Comparison of ENCODE assay signal across 22 cellular contexts in genomic region chr21:31503467-31503866, GRCh38.
DNase-seq lines count a peak whose midpoint lies in the region; ATAC-seq, FAIRE-seq and TF ChIP-seq lines count a peak whose summit lies in the region.
"Had no signal": no experiment of that assay in that cellular context is flagged by ENCODE, and none has a peak within 500 bp of the region (broad histone marks: within the 10 kb centered on the region; RNA-seq: fewer than 3 reads in every experiment).

No MANE protein-coding gene starts in this region.

- H3K9ac ChIP-seq in HepG2 (ENCODE audit: insufficient read depth, low read depth, low read length) = no peak overlapping the region
- H3K9ac ChIP-seq: BLaER1 had no signal

- TF ChIP-seq RAD21 in HepG2 (CRISPR knock-in tag; IDR thresholded peaks at IDR 0.05) = no peak

- no TSS peak for BruUV-seq in HepG2 (replicated peaks; lab: Mats Ljungman, UMichigan)

- intact Hi-C loops in HepG2 (cut with micrococcal nuclease; ENCODE audit: unreplicated experiment) = loop anchor here (10.0 kb wide), 1 partner anchor 911 kb away; the partner anchor contains the start of gene EVA1C
- intact Hi-C loops in right lobe of liver (cut with DNase I) = no loop called here
- intact Hi-C loops in esophagus squamous epithelium (cut with DNase I) = no loop called here

- H3K27me3 ChIP-seq in HepG2 (ENCODE audit: control insufficient read depth in 1 of 2, insufficient read depth in 2 of 2, low read length in 2 of 2) = no peaks in the 10 kb centered on the region
- H3K27me3 ChIP-seq in right lobe of liver = no peaks in the 10 kb centered on the region
- no peaks in the 10 kb centered on the region for H3K27me3 ChIP-seq in esophagus squamous epithelium
- H3K27me3 ChIP-seq: BLaER1 had no signal

- H3K79me2 ChIP-seq in HepG2 (ENCODE audit: insufficient read depth, low read length) = no peaks in the 10 kb centered on the region

- in situ Hi-C loops in HepG2 (cut with HindIII; ENCODE audit: extremely low pct_ligation_motif_present, low pct_unique_long_range_greater_than_20kb) = no loop called here

- TF ChIP-seq CTCF in HepG2 (CRISPR knock-in tag; IDR thresholded peaks at IDR 0.05) (no peak), right lobe of liver (IDR thresholded peaks at IDR 0.05) (no peak), esophagus squamous epithelium (IDR thresholded peaks at IDR 0.05) (no peak)

- H3K9me3 Mint-ChIP-seq in stimulated activated memory B cell treated with anti-CD40 and anti-IgM and Interleukin-4, amounts not matched to agents 10 μg/mL and 1 μg/mL and 100 μg/mL, for 72 hours = peaks cover 6% of the 10 kb centered on the region
- H3K9me3 Mint-ChIP-seq: CD8-positive, alpha-beta T cell had no signal

- H3K36me3 ChIP-seq in HepG2 (replicated peaks in 1 of 2; ENCODE audit: control insufficient read depth in 1 of 2, insufficient read depth in 2 of 2, low read length in 2 of 2) = no peaks in the 10 kb centered on the region
- H3K36me3 ChIP-seq in right lobe of liver = no peaks in the 10 kb centered on the region
- H3K36me3 ChIP-seq in esophagus squamous epithelium = no peaks in the 10 kb centered on the region

- H3K36me3 Mint-ChIP-seq in stimulated activated memory B cell treated with anti-CD40 and anti-IgM and Interleukin-4, amounts not matched to agents 10 μg/mL and 1 μg/mL and 100 μg/mL, for 72 hours = no peaks in the 10 kb centered on the region
- H3K36me3 Mint-ChIP-seq: CD4-positive, CD25-positive, alpha-beta regulatory T cell; CD8-positive, alpha-beta T cell had no signal

- CTCF ChIA-PET in HepG2 (lab: Yijun Ruan, JAX; ENCODE audit: low intra/inter-chr PET ratio, low total read pairs) = no interaction called here

- peaks cover 19% of the 10 kb centered on the region for H3K4me1 Mint-ChIP-seq in stimulated activated memory B cell treated with anti-CD40 and anti-IgM and Interleukin-4, amounts not matched to agents 10 μg/mL and 1 μg/mL and 100 μg/mL, for 72 hours

- no peak for DNase-seq in HepG2 (ENCODE audit: low spot score)
- no peak for DNase-seq in right lobe of liver
- DNase-seq in esophagus squamous epithelium (lab: John Stamatoyannopoulos, UW) = no peak
- DNase-seq in NCI-H510A (lab: John Stamatoyannopoulos, UW) = no peak
- DNase-seq: Caco-2; CD4-positive, CD25-positive, alpha-beta regulatory T cell; CD8-positive, alpha-beta T cell; DMS153; DND-41; GOT3; HCEC 1CT had no signal

- H2AFZ ChIP-seq in HepG2 (ENCODE audit: low read length) = no peak overlapping the region

- TF ChIP-seq EP300 in HepG2 (IDR thresholded peaks at IDR 0.05; ENCODE audit: low read depth in 2 of 2, low read length in 2 of 2) = no peak
- TF ChIP-seq EP300 in HepG2 (CRISPR knock-in tag; IDR thresholded peaks at IDR 0.05; ENCODE audit: borderline replicate concordance) = no peak

- H3K27me3 Mint-ChIP-seq in stimulated activated memory B cell treated with anti-CD40 and anti-IgM and Interleukin-4, amounts not matched to agents 10 μg/mL and 1 μg/mL and 100 μg/mL, for 72 hours = no peaks in the 10 kb centered on the region
- H3K27me3 Mint-ChIP-seq: B cell had no signal

- 0% methylated on average over 2 of the region's 2 CpGs for WGBS in HepG2 (ENCODE audit: low lambda C conversion rate)
- 100% methylated on average over 1 of the region's 2 CpGs for WGBS in right lobe of liver (ENCODE audit: insufficient coverage, low coverage, low lambda C conversion rate, missing lambda C conversion rate)
- 33 to 45% methylated on average over 2 of the region's 2 CpGs for WGBS in esophagus squamous epithelium, 2 donors

- H3K4me1 ChIP-seq in HepG2 (ENCODE audit: insufficient read depth, low read length) = peaks cover 13% of the 10 kb centered on the region
- H3K4me1 ChIP-seq in right lobe of liver = no peaks in the 10 kb centered on the region
- H3K4me1 ChIP-seq in esophagus squamous epithelium = peaks cover 0 to 52% (median 12%) of the 10 kb centered on the region in 3 donors

- H3K27ac ChIP-seq in HepG2 (ENCODE audit: extremely low read length, insufficient read depth, low read length) (no peak overlapping the region), right lobe of liver (no peak overlapping the region), esophagus squamous epithelium (peak overlapping the region; percentile 39 to 95 (median 90))
- H3K27ac ChIP-seq: 22Rv1, BLaER1, C4-2B had no signal

- no peak for FAIRE-seq in HepG2 (lab: Jason Lieb, UNC)
- FAIRE-seq: A204.1, G401.6, GM12892, H54 had no signal

- H3K4me3 ChIP-seq in HepG2 (replicated peaks in 1 of 3; ENCODE audit: insufficient read depth in 1 of 3, low read depth in 2 of 3, low read length in 3 of 3) (no peak overlapping the region), right lobe of liver (no peak overlapping the region), esophagus squamous epithelium (no peak overlapping the region)
- H3K4me3 ChIP-seq: BLaER1 had no signal

- peak overlapping the region; percentile 8 for H3K27ac Mint-ChIP-seq in stimulated activated memory B cell treated with anti-CD40 and anti-IgM and Interleukin-4, amounts not matched to agents 10 μg/mL and 1 μg/mL and 100 μg/mL, for 72 hours
- H3K27ac Mint-ChIP-seq: B cell; CD8-positive, alpha-beta T cell had no signal

- no peaks in the 10 kb centered on the region for H3K9me3 ChIP-seq in HepG2 (ENCODE audit: low read length)
- H3K9me3 ChIP-seq in right lobe of liver = no peaks in the 10 kb centered on the region
- no peaks in the 10 kb centered on the region for H3K9me3 ChIP-seq in esophagus squamous epithelium
- H3K9me3 ChIP-seq: BLaER1, Caco-2 had no signal

- no peak overlapping the region for H3K4me2 ChIP-seq in HepG2 (ENCODE audit: low read depth, low read length)
- H3K4me2 ChIP-seq: BLaER1 had no signal

- TF ChIP-seq POLR2A in HepG2 (IDR thresholded peaks at IDR 0.05; ENCODE audit: insufficient read depth in 1 of 2, low read depth in 2 of 2, low read length in 2 of 2) (no peak), right lobe of liver (IDR thresholded peaks at IDR 0.05) (no peak), esophagus squamous epithelium (IDR thresholded peaks at IDR 0.05) (no peak)

- no peak overlapping the region for H3K4me3 Mint-ChIP-seq in stimulated activated memory B cell treated with anti-CD40 and anti-IgM and Interleukin-4, amounts not matched to agents 10 μg/mL and 1 μg/mL and 100 μg/mL, for 72 hours
- H3K4me3 Mint-ChIP-seq: B cell; CD4-positive, CD25-positive, alpha-beta regulatory T cell; CD8-positive, alpha-beta T cell had no signal

- H4K20me1 ChIP-seq in HepG2 (ENCODE audit: insufficient read depth, low read length) = no peaks in the 10 kb centered on the region
- H4K20me1 ChIP-seq: BLaER1 had no signal

- no peak for ATAC-seq in HepG2
- ATAC-seq in right lobe of liver = no peak
- no peak for ATAC-seq in stimulated activated memory B cell treated with anti-CD40 and anti-IgM and Interleukin-4, amounts not matched to agents 10 μg/mL and 1 μg/mL and 100 μg/mL, for 72 hours
- no peak for ATAC-seq in HG02588 (IDR thresholded peaks at IDR 0.05; ENCODE audit: unreplicated experiment)
- ATAC-seq in HG02763 (IDR thresholded peaks at IDR 0.05; ENCODE audit: unreplicated experiment) = no peak
- ATAC-seq: CD8-positive, alpha-beta T cell had no signal

- POLR2A ChIA-PET in HepG2 (lab: Yijun Ruan, JAX) = no interaction called here

TF ChIP-seq in HepG2, 621 proteins besides CTCF, POLR2A, EP300 and RAD21:
- TF ChIP-seq EED (CRISPR knock-in tag; IDR thresholded peaks at IDR 0.05) = no peak
- 0 out of 2 replicates have a peak, but pooled peaks have one; percentile 62 for TF ChIP-seq PCBP1 (IDR thresholded peaks at IDR 0.05; ENCODE audit: borderline replicate concordance, low read depth, low read length)
- peak; percentile 79 for TF ChIP-seq HNRNPK (IDR thresholded peaks at IDR 0.05; ENCODE audit: low read depth, low read length, poor library complexity, severe bottlenecking)
- no peak for TF ChIP-seq ZGPAT (CRISPR knock-in tag; IDR thresholded peaks at IDR 0.05)

Comparison
In these comparisons a context has a peak if more than half of its experiments do, and no peak if none do; other contexts are left out.
1. H3K27ac ChIP-seq: peak in esophagus squamous epithelium (4 of 4); none in HepG2 (single experiment) and right lobe of liver (0 of 3).